ENCODE assay signal across 37 cellular contexts in genomic region chr21:29821230-29821629, GRCh38.
"Had no signal": no experiment of that assay in that cellular context is flagged by ENCODE, and none has a peak within 500 bp of the region (broad histone marks: within the 10 kb centered on the region; RNA-seq: fewer than 3 reads in every experiment).

No MANE protein-coding gene starts in this region.

- H3K27me3 Mint-ChIP-seq: activated naive CD4-positive, alpha-beta T cell treated with anti-CD3 and anti-CD28 coated beads, Interleukin-2, amount 10 ng/mL, durations not matched to agents 7 days and 5 days; activated naive CD4-positive, alpha-beta T cell treated with anti-CD3 and anti-CD28 coated beads, Interleukin-2, amount 50 U/mL, for 24 hours; activated naive CD8-positive, alpha-beta T cell treated with anti-CD3 and anti-CD28 coated beads for 36 hours; activated naive CD8-positive, alpha-beta T cell treated with anti-CD3 and anti-CD28 coated beads, Interleukin-2, amount 10 ng/mL, durations not matched to agents 7 days and 5 days; activated T-cell treated with anti-CD3 and anti-CD28 coated beads, Interleukin-2, amount 50 U/mL, for 24 hours; central memory CD8-positive, alpha-beta T cell had no signal

- H3K27ac Mint-ChIP-seq: activated naive CD4-positive, alpha-beta T cell treated with anti-CD3 and anti-CD28 coated beads for 36 hours; activated naive CD4-positive, alpha-beta T cell treated with anti-CD3 and anti-CD28 coated beads, Interleukin-2, amount 10 ng/mL, durations not matched to agents 7 days and 5 days; activated naive CD4-positive, alpha-beta T cell treated with anti-CD3 and anti-CD28 coated beads, Interleukin-2, amount 50 U/mL, for 24 hours; activated naive CD4-positive, alpha-beta T cell treated with anti-CD3 and anti-CD28 coated beads, Interleukin-2, amount 50 U/mL, for 72 hours; activated naive CD8-positive, alpha-beta T cell; activated naive CD8-positive, alpha-beta T cell treated with anti-CD3 and anti-CD28 coated beads for 36 hours; activated naive CD8-positive, alpha-beta T cell treated with anti-CD3 and anti-CD28 coated beads, Interleukin-2, amount 10 ng/mL, durations not matched to agents 7 days and 5 days; activated naive CD8-positive, alpha-beta T cell treated with anti-CD3 and anti-CD28 coated beads, Interleukin-2, amount 50 U/mL, for 24 hours; activated T-cell treated with anti-CD3 and anti-CD28 coated beads, Interleukin-2, amount 50 U/mL, for 24 hours; activated T-cell treated with anti-CD3 and anti-CD28 coated beads, Interleukin-2, amount 50 U/mL, for 72 hours; activated T-helper 17 cell treated with anti-CD3 and anti-CD28 coated beads, Interleukin-2, amount 50 U/mL, for 72 hours; activated T-helper 2 cell treated with anti-CD3 and anti-CD28 coated beads, Interferon-gamma antibody, Interleukin-2, Interleukin-4, amounts not matched to agents 10 μg/mL and 5 μg/mL and 100 μg/mL, durations not matched to agents 14 hours and 24 hours and 36 hours; brain had no signal

- H3K4me1 Mint-ChIP-seq: activated naive CD4-positive, alpha-beta T cell treated with anti-CD3 and anti-CD28 coated beads, Interleukin-2, amount 10 ng/mL, durations not matched to agents 7 days and 5 days; activated naive CD4-positive, alpha-beta T cell treated with anti-CD3 and anti-CD28 coated beads, Interleukin-2, amount 50 U/mL, for 24 hours; activated naive CD8-positive, alpha-beta T cell treated with anti-CD3 and anti-CD28 coated beads for 36 hours; activated naive CD8-positive, alpha-beta T cell treated with anti-CD3 and anti-CD28 coated beads, Interleukin-2, amount 10 ng/mL, durations not matched to agents 7 days and 5 days; activated naive CD8-positive, alpha-beta T cell treated with anti-CD3 and anti-CD28 coated beads, Interleukin-2, amount 50 U/mL, for 24 hours; activated T-helper 17 cell treated with anti-CD3 and anti-CD28 coated beads, Interleukin-2, amount 50 U/mL, for 72 hours; central memory CD8-positive, alpha-beta T cell had no signal

- H3K4me3 ChIP-seq: adrenal gland, ascending aorta, body of pancreas, breast epithelium, cardiac muscle cell had no signal

- H3K4me3 Mint-ChIP-seq: activated naive CD4-positive, alpha-beta T cell treated with anti-CD3 and anti-CD28 coated beads for 36 hours; activated naive CD4-positive, alpha-beta T cell treated with anti-CD3 and anti-CD28 coated beads, Interleukin-2, amount 10 ng/mL, durations not matched to agents 7 days and 5 days; activated naive CD4-positive, alpha-beta T cell treated with anti-CD3 and anti-CD28 coated beads, Interleukin-2, amount 50 U/mL, for 24 hours; activated naive CD8-positive, alpha-beta T cell; activated naive CD8-positive, alpha-beta T cell treated with anti-CD3 and anti-CD28 coated beads for 36 hours; activated naive CD8-positive, alpha-beta T cell treated with anti-CD3 and anti-CD28 coated beads, Interleukin-2, amount 10 ng/mL, durations not matched to agents 7 days and 5 days; activated naive CD8-positive, alpha-beta T cell treated with anti-CD3 and anti-CD28 coated beads, Interleukin-2, amount 50 U/mL, for 24 hours; activated T-cell treated with anti-CD3 and anti-CD28 coated beads, Interleukin-2, amount 50 U/mL, for 24 hours; activated T-cell treated with anti-CD3 and anti-CD28 coated beads, Interleukin-2, amount 50 U/mL, for 4 hours; activated T-cell treated with anti-CD3 and anti-CD28 coated beads, Interleukin-2, amount 50 U/mL, for 72 hours; activated T-helper 17 cell treated with anti-CD3 and anti-CD28 coated beads, Interleukin-2, amount 50 U/mL, for 72 hours; brain; central memory CD8-positive, alpha-beta T cell had no signal

- H3K9me3 ChIP-seq: adrenal gland, ascending aorta, body of pancreas, breast epithelium had no signal

- H3K36me3 Mint-ChIP-seq: activated naive CD4-positive, alpha-beta T cell treated with anti-CD3 and anti-CD28 coated beads, Interleukin-2, amount 10 ng/mL, durations not matched to agents 7 days and 5 days; activated naive CD4-positive, alpha-beta T cell treated with anti-CD3 and anti-CD28 coated beads, Interleukin-2, amount 50 U/mL, for 24 hours; activated naive CD4-positive, alpha-beta T cell treated with anti-CD3 and anti-CD28 coated beads, Interleukin-2, amount 50 U/mL, for 72 hours; activated naive CD8-positive, alpha-beta T cell; activated naive CD8-positive, alpha-beta T cell treated with anti-CD3 and anti-CD28 coated beads for 36 hours; activated naive CD8-positive, alpha-beta T cell treated with anti-CD3 and anti-CD28 coated beads, Interleukin-2, amount 10 ng/mL, durations not matched to agents 7 days and 5 days; brain had no signal

- H3K27ac ChIP-seq: adrenal gland, ascending aorta, body of pancreas, brain microvascular endothelial cell, breast epithelium, cardiac muscle cell had no signal

- H3K27me3 ChIP-seq: adrenal gland, ascending aorta, body of pancreas, brain microvascular endothelial cell, breast epithelium, cardiac muscle cell had no signal

- H3K36me3 ChIP-seq: adrenal gland, ascending aorta, brain microvascular endothelial cell, breast epithelium, cardiac muscle cell had no signal

- H3K9me3 Mint-ChIP-seq: activated naive CD4-positive, alpha-beta T cell treated with anti-CD3 and anti-CD28 coated beads for 36 hours; activated naive CD4-positive, alpha-beta T cell treated with anti-CD3 and anti-CD28 coated beads, Interleukin-2, amount 10 ng/mL, durations not matched to agents 7 days and 5 days; activated naive CD4-positive, alpha-beta T cell treated with anti-CD3 and anti-CD28 coated beads, Interleukin-2, amount 50 U/mL, for 24 hours; activated naive CD4-positive, alpha-beta T cell treated with anti-CD3 and anti-CD28 coated beads, Interleukin-2, amount 50 U/mL, for 72 hours; activated naive CD8-positive, alpha-beta T cell treated with anti-CD3 and anti-CD28 coated beads for 36 hours; activated naive CD8-positive, alpha-beta T cell treated with anti-CD3 and anti-CD28 coated beads, Interleukin-2, amount 10 ng/mL, durations not matched to agents 7 days and 5 days; activated naive CD8-positive, alpha-beta T cell treated with anti-CD3 and anti-CD28 coated beads, Interleukin-2, amount 50 U/mL, for 24 hours; activated T-cell treated with anti-CD3 and anti-CD28 coated beads, Interleukin-2, amount 50 U/mL, for 24 hours; activated T-cell treated with anti-CD3 and anti-CD28 coated beads, Interleukin-2, amount 50 U/mL, for 4 hours; activated T-cell treated with anti-CD3 and anti-CD28 coated beads, Interleukin-2, amount 50 U/mL, for 72 hours; activated T-helper 2 cell treated with anti-CD3 and anti-CD28 coated beads, Interferon-gamma antibody, Interleukin-2, Interleukin-4, amounts not matched to agents 10 μg/mL and 5 μg/mL and 100 μg/mL, durations not matched to agents 14 hours and 24 hours and 36 hours; brain had no signal

- DNase-seq: activated effector memory CD4-positive, alpha-beta T cell treated with anti-CD3 and anti-CD28 coated beads, Interleukin-2, amount 50 U/mL, for 16 hours; activated effector memory CD4-positive, alpha-beta T cell treated with Interleukin-2 at 50 U/mL for 16 hours; activated gamma-delta T cell; activated gamma-delta T cell treated with Interleukin-2 at 50 U/mL for 16 hours; activated naive CD4-positive, alpha-beta T cell; activated naive CD4-positive, alpha-beta T cell treated with anti-CD3 and anti-CD28 coated beads for 36 hours; activated naive CD4-positive, alpha-beta T cell treated with anti-CD3 and anti-CD28 coated beads, Interleukin-2, amount 10 ng/mL, durations not matched to agents 7 days and 5 days; activated naive CD4-positive, alpha-beta T cell treated with anti-CD3 and anti-CD28 coated beads, Interleukin-2, amount 50 U/mL, for 16 hours; activated naive CD4-positive, alpha-beta T cell treated with Interleukin-2 at 50 U/mL for 16 hours; activated naive CD8-positive, alpha-beta T cell treated with anti-CD3 and anti-CD28 coated beads for 36 hours; activated naive CD8-positive, alpha-beta T cell treated with anti-CD3 and anti-CD28 coated beads, Interleukin-2, amount 10 ng/mL, durations not matched to agents 7 days and 5 days; activated naive CD8-positive, alpha-beta T cell treated with anti-CD3 and anti-CD28 coated beads, Interleukin-2, amount 50 U/mL, for 24 hours; activated T-cell treated with anti-CD3 and anti-CD28 coated beads, Interleukin-2, amount 50 U/mL, for 1 hour; activated T-cell treated with anti-CD3 and anti-CD28 coated beads, Interleukin-2, amount 50 U/mL, for 24 hours; activated T-cell treated with anti-CD3 and anti-CD28 coated beads, Interleukin-2, amount 50 U/mL, for 4 hours; activated T-cell treated with anti-CD3 and anti-CD28 coated beads, Interleukin-2, amount 50 U/mL, for 48 hours; activated T-cell treated with anti-CD3 and anti-CD28 coated beads, Interleukin-2, amount 50 U/mL, for 72 hours; adrenal gland; amniotic stem cell; amygdala; anterior cingulate cortex; aorta; body of pancreas; brain microvascular endothelial cell; caudate nucleus; central memory CD4-positive, alpha-beta T cell; cerebellar nuclear complex had no signal
